ENCODE assay signal across 1 cellular context in the genomic region with DNA sequence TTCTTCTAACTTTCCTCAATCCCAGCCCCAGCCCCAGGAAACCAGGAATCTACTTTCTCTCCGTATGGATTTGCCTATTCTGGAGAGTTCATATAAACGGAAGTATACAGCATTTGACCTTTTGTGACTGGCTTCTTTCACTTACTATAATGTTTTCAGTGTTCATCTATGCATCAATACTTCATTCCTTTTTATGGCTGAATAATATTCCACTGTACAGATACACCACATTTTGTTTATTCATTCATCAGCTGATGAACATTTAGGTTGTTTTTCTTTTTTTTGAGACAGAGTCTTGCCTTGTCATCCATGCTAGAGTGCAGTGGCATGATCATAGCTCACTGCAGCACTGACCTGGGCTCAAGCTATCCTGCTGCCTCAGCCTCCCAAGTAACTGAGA.
TF ChIP-seq lines count a peak whose summit lies in the region.

No MANE protein-coding gene starts in this region.

TF ChIP-seq in H1, 55 proteins besides CTCF, POLR2A, EP300 and RAD21:
- TF ChIP-seq KDM1A (IDR thresholded peaks at IDR 0.05; ENCODE audit: borderline replicate concordance, low read length) (no peak), RXRA (IDR thresholded peaks at IDR 0.05; ENCODE audit: insufficient read depth, low read depth, low read length) (no peak), JUND (IDR thresholded peaks at IDR 0.05; ENCODE audit: low read length) (no peak), BRCA1 (IDR thresholded peaks at IDR 0.05; ENCODE audit: low read depth, low read length) (no peak), SP2 (IDR thresholded peaks at IDR 0.05; ENCODE audit: low read length) (no peak), TCF12 (IDR thresholded peaks at IDR 0.05; ENCODE audit: low read depth, low read length) (no peak)
